ENCODE assay signal across 18 cellular contexts in genomic region chr4:4719446-4719845, GRCh38.
DNase-seq lines count a peak whose midpoint lies in the region; ATAC-seq and TF ChIP-seq lines count a peak whose summit lies in the region.
"Had no signal": no experiment of that assay in that cellular context is flagged by ENCODE, and none has a peak within 500 bp of the region (broad histone marks: within the 10 kb centered on the region; RNA-seq: fewer than 3 reads in every experiment).

No MANE protein-coding gene starts in this region.

- no TSS peak for BruUV-seq in A673 (replicated peaks; lab: Mats Ljungman, UMichigan)

- H3K27ac Mint-ChIP-seq in GM23338 (no peak overlapping the region), WTC11 (no peak overlapping the region)
- H3K27ac Mint-ChIP-seq: HFFc6 had no signal

- H2AFZ ChIP-seq in GM23338: no peak overlapping the region

- peaks cover 4% of the 10 kb centered on the region; the same call in 1 of the 2 replicates for H4K20me1 ChIP-seq in GM23338 (replicated peaks; ENCODE audit: insufficient read depth)

- no peaks in the 10 kb centered on the region for H3F3A ChIP-seq in GM23338 (replicated peaks; ENCODE audit: low read depth)

- H3K4me1 Mint-ChIP-seq in GM23338 (peaks cover 8% of the 10 kb centered on the region), WTC11 (peaks cover 11% of the 10 kb centered on the region)

- H3K36me3 ChIP-seq in A673 (ENCODE audit: insufficient read depth, low read length, poor library complexity, severe bottlenecking) (no peaks in the 10 kb centered on the region), GM23338 (ENCODE audit: insufficient read depth) (no peaks in the 10 kb centered on the region), upper lobe of right lung (no peaks in the 10 kb centered on the region)
- H3K36me3 ChIP-seq: Peyer's patch, SJSA1 had no signal

- ATAC-seq in GM23338 (peak; percentile 96), WTC11 (peak; percentile 88), GM19035 (IDR thresholded peaks at IDR 0.05; ENCODE audit: unreplicated experiment) (no peak), upper lobe of right lung (no peak)

- 0 out of 2 replicates have a peak, but pooled peaks cover 2% of the 10 kb centered on the region for H3K9me2 ChIP-seq in GM23338 (ENCODE audit: insufficient read depth)

- no peak for TF ChIP-seq CTCF in A673 (conservative IDR thresholded peaks at IDR 0.05; ENCODE audit: low read depth, low read length)
- TF ChIP-seq CTCF in GM23338 (conservative IDR thresholded peaks at IDR 0.05; ENCODE audit: low read depth in 2 of 2): no peak
- TF ChIP-seq CTCF in WTC11 (IDR thresholded peaks at IDR 0.05): no peak
- no peak for TF ChIP-seq CTCF in upper lobe of right lung (IDR thresholded peaks at IDR 0.05)

- H3K27me3 ChIP-seq in A673 (replicated peaks; ENCODE audit: insufficient read depth, low read depth, low read length, poor library complexity) (no peaks in the 10 kb centered on the region), GM23338 (ENCODE audit: insufficient read depth) (no peaks in the 10 kb centered on the region), upper lobe of right lung (no peaks in the 10 kb centered on the region)
- H3K27me3 ChIP-seq: Peyer's patch, SJSA1 had no signal

- H3K27ac ChIP-seq in A673 (ENCODE audit: low read depth, low read length, poor library complexity, severe bottlenecking): no peak overlapping the region
- H3K27ac ChIP-seq in GM23338 (ENCODE audit: low read depth): no peak overlapping the region
- no peak overlapping the region for H3K27ac ChIP-seq in upper lobe of right lung
- H3K27ac ChIP-seq: C4-2B, Peyer's patch, SJSA1 had no signal

- CTCF ChIA-PET in A673 (lab: Charles Lee) (no interaction called here), WTC11 (lab: Charles Lee) (no interaction called here)

- H3K9me3 Mint-ChIP-seq in GM23338 (peaks cover 24% of the 10 kb centered on the region), WTC11 (peaks cover 24% of the 10 kb centered on the region)
- H3K9me3 Mint-ChIP-seq: HFFc6 had no signal

- H3K36me3 Mint-ChIP-seq in GM23338 (ENCODE audit: low read depth) (peaks cover 20% of the 10 kb centered on the region; the same call in 2 of the 3 replicates), WTC11 (peaks cover 22% of the 10 kb centered on the region)

- H3K4me3 ChIP-seq in A673 (ENCODE audit: low read depth, low read length, poor library complexity, severe bottlenecking): no peak overlapping the region
- no peak overlapping the region for H3K4me3 ChIP-seq in GM23338
- H3K4me3 ChIP-seq in upper lobe of right lung: no peak overlapping the region
- H3K4me3 ChIP-seq: Peyer's patch, SJSA1 had no signal

- no peaks in the 10 kb centered on the region for H3K9me3 ChIP-seq in A673 (ENCODE audit: low read depth, low read length, poor library complexity, severe bottlenecking)
- H3K9me3 ChIP-seq in upper lobe of right lung: no peaks in the 10 kb centered on the region
- H3K9me3 ChIP-seq: Peyer's patch, SJSA1 had no signal

- no peak overlapping the region for H3K4me2 ChIP-seq in GM23338

- H3K4me3 Mint-ChIP-seq in GM23338 (no peak overlapping the region), WTC11 (no peak overlapping the region)
- H3K4me3 Mint-ChIP-seq: HFFc6 had no signal

- peak; percentile 59 for DNase-seq in A673 (ENCODE audit: low spot score)
- DNase-seq in GM23338 (ENCODE audit: low spot score): peak; percentile 44
- DNase-seq in WTC11 (ENCODE audit: low spot score): peak; percentile 22
- peak; percentile 68 for DNase-seq in left kidney (ENCODE audit: low read depth, low spot score)
- no peak for DNase-seq in HT-29 (ENCODE audit: low spot score)
- no peak for DNase-seq in upper lobe of right lung
- DNase-seq: ACHN; DND-41; HFFc6; KG1; MV-4-11; NCI-H1417; NCI-H187; NK-92 treated with Interleukin-12 subunit alpha and Interleukin-12 subunit beta, amount 100 ng/mL, for 24 hours; Peyer's patch had no signal

- H3K27me3 Mint-ChIP-seq in GM23338 (ENCODE audit: insufficient read depth, low read depth, poor library complexity): peaks cover 5% of the 10 kb centered on the region
- H3K27me3 Mint-ChIP-seq in WTC11 (ENCODE audit: low read depth): peaks cover 13% of the 10 kb centered on the region

- H3K4me1 ChIP-seq in A673 (ENCODE audit: insufficient read depth, low read length, poor library complexity, severe bottlenecking) (peaks cover 5% of the 10 kb centered on the region), GM23338 (ENCODE audit: insufficient read depth) (peaks cover 9% of the 10 kb centered on the region), upper lobe of right lung (no peaks in the 10 kb centered on the region)
- H3K4me1 ChIP-seq: Peyer's patch, SJSA1 had no signal

- intact Hi-C loops in A673 (cut with micrococcal nuclease; ENCODE audit: unreplicated experiment): no loop called here
- intact Hi-C loops in upper lobe of right lung (cut with DNase I): no loop called here

- no peaks in the 10 kb centered on the region for H3K79me2 ChIP-seq in GM23338 (replicated peaks; ENCODE audit: insufficient read depth)

- POLR2A ChIA-PET in A673 (lab: Charles Lee; ENCODE audit: low non-redundant PET): no interaction called here
- POLR2A ChIA-PET in WTC11 (lab: Charles Lee): no interaction called here

TF ChIP-seq in GM23338, 12 proteins besides CTCF, POLR2A, EP300 and RAD21:
- no peak for TF ChIP-seq ZNF331 (CRISPR knock-in tag; IDR thresholded peaks at IDR 0.05; ENCODE audit: low read depth)
- TF ChIP-seq ZNF114 (CRISPR knock-in tag; IDR thresholded peaks at IDR 0.05): no peak
- TF ChIP-seq CREB1 (CRISPR knock-in tag; IDR thresholded peaks at IDR 0.05; ENCODE audit: low read depth): no peak

TF ChIP-seq in WTC11, 78 proteins besides CTCF, POLR2A, EP300 and RAD21 (continues in another document):
- TF ChIP-seq NFE2L1 (CRISPR knock-in tag; IDR thresholded peaks at IDR 0.05) (no peak), NR2C2 (CRISPR knock-in tag; IDR thresholded peaks at IDR 0.05) (no peak), TEAD1 (CRISPR knock-in tag; IDR thresholded peaks at IDR 0.05) (no peak), ZNF138 (CRISPR knock-in tag; conservative IDR thresholded peaks at IDR 0.05) (no peak), ZMAT4 (CRISPR knock-in tag; IDR thresholded peaks at IDR 0.05) (no peak), PRDM15 (CRISPR knock-in tag; IDR thresholded peaks at IDR 0.05) (no peak), ATF6 (CRISPR knock-in tag; IDR thresholded peaks at IDR 0.05) (no peak), CREM (CRISPR knock-in tag; IDR thresholded peaks at IDR 0.05) (no peak)

Comparison
In these comparisons a context has a peak if more than half of its experiments do, and no peak if none do; other contexts are left out.
1. DNase-seq: peak in A673 (single experiment), GM23338 (single experiment), WTC11 (single experiment) and left kidney (single experiment); none in HT-29 (single experiment) and upper lobe of right lung (single experiment).
2. ATAC-seq: peak in GM23338 (single experiment) and WTC11 (single experiment); none in GM19035 (single experiment) and upper lobe of right lung (single experiment).